ENCODE assay signal across 19 cellular contexts in the genomic region with DNA sequence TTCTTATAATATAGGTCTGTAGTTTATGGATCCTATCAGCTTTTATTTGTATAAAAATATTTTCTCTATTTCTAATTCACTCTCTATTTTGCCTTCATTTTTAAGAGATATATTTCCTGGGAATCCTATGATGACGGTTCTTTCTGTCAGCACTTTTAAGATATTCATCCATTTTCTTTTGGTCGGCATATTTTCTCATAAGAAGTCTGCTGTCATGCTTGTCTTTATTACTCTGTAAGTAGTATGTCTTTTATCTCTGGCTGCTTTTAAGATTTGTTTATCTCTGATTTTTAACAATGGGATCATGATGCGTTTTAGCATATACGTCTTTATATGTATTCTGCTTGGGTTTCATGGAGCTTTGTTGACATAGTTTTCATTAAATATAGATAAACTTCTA.
"Had no signal": no experiment of that assay in that cellular context is flagged by ENCODE, and none has a peak within 500 bp of the region (broad histone marks: within the 10 kb centered on the region; RNA-seq: fewer than 3 reads in every experiment).

No MANE protein-coding gene starts in this region.

- FAIRE-seq: keratinocyte had no signal

- H3K36me3 ChIP-seq: adrenal gland, brain microvascular endothelial cell, gastrocnemius medialis, heart right ventricle, prostate gland had no signal

- H3K27ac ChIP-seq: adrenal gland, brain microvascular endothelial cell, gastrocnemius medialis, heart right ventricle, prostate gland had no signal

- ATAC-seq: esophagus mucosa, gastrocnemius medialis, heart right ventricle, sciatic nerve had no signal

- H3K27me3 ChIP-seq: adrenal gland, brain microvascular endothelial cell, gastrocnemius medialis, heart right ventricle had no signal

- DNase-seq: activated B cell treated with CpG ODN at 0.5 μM for 24 hours; activated CD4-positive, alpha-beta T cell treated with anti-CD3 and anti-CD28 coated beads, Interleukin-2, amount 10 ng/mL, durations not matched to agents 24 days and 14 days; activated CD8-positive, alpha-beta memory T cell treated with anti-CD3 and anti-CD28 coated beads for 24 hours; activated naive CD4-positive, alpha-beta T cell treated with anti-CD3 and anti-CD28 coated beads for 36 hours; adrenal gland; brain microvascular endothelial cell; cerebellar nuclear complex; gastrocnemius medialis; heart right ventricle; mesendoderm; nephron progenitor cell; stimulated activated CD4-positive, alpha-beta T cell treated with anti-CD3 and anti-CD28 coated beads, Interleukin-12 subunit alpha, Interleukin-12 subunit beta, amount 100 ng/mL, for 4 hours; stimulated activated CD4-positive, alpha-beta T cell treated with anti-CD3 and anti-CD28 coated beads, Interleukin-2, amount 100 ng/mL, for 48 hours; stimulated activated naive CD4-positive, alpha-beta T cell treated with Interleukin-2 at 50 U/mL for 16 hours; T-helper 1 cell had no signal

- H3K9me3 ChIP-seq: gastrocnemius medialis, prostate gland had no signal

- H3K4me3 ChIP-seq: adrenal gland, gastrocnemius medialis, heart right ventricle, prostate gland had no signal

- H3K4me1 ChIP-seq: adrenal gland, gastrocnemius medialis, prostate gland had no signal
